ENCODE assay signal across 10 cellular contexts in genomic region chr5:135490245-135491037, GRCh38. TPM values are rescaled to one million over a fixed set of nuclear protein-coding genes. Genes with fewer than 3 reads are reported as not detected.
A peak's percentile ranks its signal among the peaks of the same experiment; 100 is the strongest.
DNase-seq lines count a peak whose midpoint lies in the region; ATAC-seq and TF ChIP-seq lines count a peak whose summit lies in the region.
"Had no signal": no experiment of that assay in that cellular context is flagged by ENCODE, and none has a peak within 500 bp of the region (broad histone marks: within the 10 kb centered on the region; RNA-seq: fewer than 3 reads in every experiment).

No MANE protein-coding gene starts in this region.

- H3K9me3 ChIP-seq in cardiac muscle cell (ENCODE audit: low read depth) (no peaks in the 10 kb centered on the region), esophagus muscularis mucosa (no peaks in the 10 kb centered on the region), tibial artery (no peaks in the 10 kb centered on the region), upper lobe of right lung (no peaks in the 10 kb centered on the region)

- H3K27ac ChIP-seq in cardiac muscle cell = no peak overlapping the region
- no peak overlapping the region for H3K27ac ChIP-seq in esophagus muscularis mucosa (replicated peaks in 1 of 4)
- no peak overlapping the region for H3K27ac ChIP-seq in tibial artery
- H3K27ac ChIP-seq in upper lobe of right lung = no peak overlapping the region

- peaks cover 100% of the 10 kb centered on the region for H3K27me3 ChIP-seq in cardiac muscle cell
- H3K27me3 ChIP-seq in esophagus muscularis mucosa = peaks cover 0 to 87% (median 34%) of the 10 kb centered on the region in 4 donors
- H3K27me3 ChIP-seq in tibial artery = peaks cover 0 to 52% of the 10 kb centered on the region in 2 donors
- H3K27me3 ChIP-seq in upper lobe of right lung = peaks cover 68% of the 10 kb centered on the region

- H3K4me3 ChIP-seq in cardiac muscle cell (peak overlapping the region; percentile 21), esophagus muscularis mucosa (peak overlapping the region; percentile 45 to 54 (median 48)), tibial artery (peak overlapping the region; percentile 38 to 60), upper lobe of right lung (no peak overlapping the region)

- peak overlapping the region; percentile 89 for H3K4me3 Mint-ChIP-seq in neural crest cell

- intact Hi-C loops in Right ventricle myocardium superior (cut with DNase I) (no loop called here), esophagus muscularis mucosa (cut with DNase I) (no loop called here), tibial artery (cut with DNase I; ENCODE audit: low total_unique reads) (no loop called here), upper lobe of right lung (cut with DNase I) (no loop called here)

- whole genome bisulfite sequencing in esophagus muscularis mucosa = 27% methylated on average over 18 of the region's 49 CpGs

- DNase-seq in cardiac muscle cell (ENCODE audit: low read depth in 1 of 2, low spot score in 1 of 2) (peak; percentile 32 to 34), Right ventricle myocardium superior (no peak), esophagus muscularis mucosa (ENCODE audit: extremely low spot score) (no peak), neural crest cell (ENCODE audit: low read depth, low spot score) (peak; percentile 37), tibial artery (peak in 1 of 2 donors; percentile 53), upper lobe of right lung (no peak), nucleus accumbens (lab: John Stamatoyannopoulos, UW) (no peak), NCI-H2107 treated with DMSO at 0.1 percent for 48 hours (lab: John Stamatoyannopoulos, UW; ENCODE audit: unreplicated experiment) (no peak)
- DNase-seq: NCI-H2081 treated with DMSO at 0.1 percent for 48 hours; stimulated activated CD4-positive, alpha-beta T cell treated with anti-CD3 and anti-CD28 coated beads, Interleukin-15, amount 100 ng/mL, for 24 hours had no signal

- H3K9me3 Mint-ChIP-seq in neural crest cell = no peaks in the 10 kb centered on the region

- no peak for ATAC-seq in Right ventricle myocardium superior (ENCODE audit: poor library complexity)
- ATAC-seq in upper lobe of right lung = no peak

- H3K4me1 ChIP-seq in cardiac muscle cell (ENCODE audit: low read depth) (no peaks in the 10 kb centered on the region), esophagus muscularis mucosa (peaks cover 21 to 35% (median 26%) of the 10 kb centered on the region in 4 donors), tibial artery (peaks cover 0 to 39% (median 22%) of the 10 kb centered on the region in 4 donors), upper lobe of right lung (peaks cover 33% of the 10 kb centered on the region)

- H3K36me3 ChIP-seq in cardiac muscle cell (no peaks in the 10 kb centered on the region), esophagus muscularis mucosa (no peaks in the 10 kb centered on the region), tibial artery (no peaks in the 10 kb centered on the region), upper lobe of right lung (no peaks in the 10 kb centered on the region)

- no peak for TF ChIP-seq POLR2A in esophagus muscularis mucosa (IDR thresholded peaks at IDR 0.05; ENCODE audit: low read depth)

- peaks cover 100% of the 10 kb centered on the region for H3K27me3 Mint-ChIP-seq in neural crest cell (ENCODE audit: low read depth)

- no peaks in the 10 kb centered on the region for H3K36me3 Mint-ChIP-seq in neural crest cell (ENCODE audit: low read depth)

- no peak for TF ChIP-seq CTCF in cardiac muscle cell (IDR thresholded peaks at IDR 0.05; ENCODE audit: low read depth, low read length)
- TF ChIP-seq CTCF in esophagus muscularis mucosa (IDR thresholded peaks at IDR 0.05) = no peak
- no peak for TF ChIP-seq CTCF in neural crest cell (conservative IDR thresholded peaks at IDR 0.05)
- TF ChIP-seq CTCF in tibial artery (IDR thresholded peaks at IDR 0.05) = no peak
- TF ChIP-seq CTCF in upper lobe of right lung (IDR thresholded peaks at IDR 0.05) = no peak

- H3K27ac Mint-ChIP-seq in neural crest cell (ENCODE audit: unreplicated experiment) = no peak overlapping the region

- no peak for TF ChIP-seq EP300 in esophagus muscularis mucosa (IDR thresholded peaks at IDR 0.05)

- peaks cover 39% of the 10 kb centered on the region for H3K4me1 Mint-ChIP-seq in neural crest cell

RNA-seq across cellular contexts. Expression of gene TIFAB, which starts 38.3 kb away (rescaled TPM):
- total RNA-seq in cardiac muscle cell = not detected in 2 replicates
- polyA plus RNA-seq in cardiac muscle cell = not detected in 2 replicates
- not detected for total RNA-seq in Right ventricle myocardium superior
- not detected for total RNA-seq in esophagus muscularis mucosa
- total RNA-seq in neural crest cell = not detected in 2 replicates
- total RNA-seq in upper lobe of right lung = 0.43 TPM

RNA-seq across cellular contexts. Expression of gene DCANP1, which starts 43.3 kb away (rescaled TPM):
- total RNA-seq in cardiac muscle cell = not detected in 2 replicates
- polyA plus RNA-seq in cardiac muscle cell = not detected in 2 replicates
- total RNA-seq in Right ventricle myocardium superior = not detected
- total RNA-seq in esophagus muscularis mucosa = under 1 TPM in 1 of 4 donors, not detected in 3; 0.26 TPM
- total RNA-seq in neural crest cell = not detected in 2 replicates
- not detected for total RNA-seq in upper lobe of right lung

RNA-seq across cellular contexts. Expression of gene NEUROG1, which starts 45.3 kb away (rescaled TPM):
- total RNA-seq in cardiac muscle cell (not detected in 2 replicates), Right ventricle myocardium superior (not detected), esophagus muscularis mucosa (not detected), neural crest cell (7.3 and 7.8 TPM in 2 replicates), upper lobe of right lung (not detected)
- polyA plus RNA-seq in cardiac muscle cell = not detected in 2 replicates

Comparison
In these comparisons a context has a peak if more than half of its experiments do, and no peak if none do; other contexts are left out.
1. DNase-seq: peak in cardiac muscle cell (2 of 2) and neural crest cell (single experiment); none in Right ventricle myocardium superior (single experiment), esophagus muscularis mucosa (single experiment), upper lobe of right lung (single experiment), nucleus accumbens (0 of 56) and NCI-H2107 treated with DMSO at 0.1 percent for 48 hours (single experiment).